ENCODE assay signal across 2 cellular contexts in genomic region chr6:29564875-29565274, GRCh38.
TF ChIP-seq lines count a peak whose summit lies in the region.

No MANE protein-coding gene starts in this region.

TF ChIP-seq in A549, 52 proteins besides CTCF, POLR2A, EP300 and RAD21:
- TF ChIP-seq RFX5 (IDR thresholded peaks at IDR 0.05) (peak; percentile 87), POLR2AphosphoS2 (conservative IDR thresholded peaks at IDR 0.05; ENCODE audit: low read length) (no peak), TP53 (CRISPR knock-in tag; IDR thresholded peaks at IDR 0.05) (no peak), JUN (IDR thresholded peaks at IDR 0.05) (no peak)

TF ChIP-seq in IMR-90, 13 proteins besides CTCF, POLR2A, EP300 and RAD21:
- TF ChIP-seq MAFK (IDR thresholded peaks at IDR 0.05; ENCODE audit: low read depth, low read length), result no peak
- TF ChIP-seq RCOR1 (IDR thresholded peaks at IDR 0.05; ENCODE audit: insufficient replicate concordance, low read length), result no peak
- no peak for TF ChIP-seq CHD1 (IDR thresholded peaks at IDR 0.05; ENCODE audit: low read depth, low read length)
- peak; percentile 92 for TF ChIP-seq RFX5 (IDR thresholded peaks at IDR 0.05; ENCODE audit: low read depth, low read length)
- no peak for TF ChIP-seq CEBPB (IDR thresholded peaks at IDR 0.05; ENCODE audit: low read depth, low read length)
- no peak for TF ChIP-seq SMC3 (IDR thresholded peaks at IDR 0.05; ENCODE audit: low read depth, low read length)
- TF ChIP-seq NFE2L2 (IDR thresholded peaks at IDR 0.05; ENCODE audit: low read depth, low read length), result no peak
- no peak for TF ChIP-seq MXI1 (IDR thresholded peaks at IDR 0.05; ENCODE audit: borderline replicate concordance, low read depth, low read length)
